In genomic region chr5:170070556-170071412, GRCh38 we compare ENCODE assay signal across 9 cellular contexts. TPM values are rescaled to one million over a fixed set of nuclear protein-coding genes. Genes with fewer than 3 reads are reported as not detected.
A peak's percentile ranks its signal among the peaks of the same experiment; 100 is the strongest.
DNase-seq lines count a peak whose midpoint lies in the region; ATAC-seq and TF ChIP-seq lines count a peak whose summit lies in the region.
"Had no signal": no experiment of that assay in that cellular context is flagged by ENCODE, and none has a peak within 500 bp of the region (broad histone marks: within the 10 kb centered on the region; RNA-seq: fewer than 3 reads in every experiment).

No MANE protein-coding gene starts in this region.

- H3K4me1 Mint-ChIP-seq in activated CD8-positive, alpha-beta T cell treated with anti-CD3 and anti-CD28 coated beads for 36 hours (ENCODE audit: low read depth): no peaks in the 10 kb centered on the region
- H3K4me1 Mint-ChIP-seq: central memory CD8-positive, alpha-beta T cell had no signal

- DNase-seq in AG08395 (ENCODE audit: low spot score) (peak; percentile 66), GM23248 (peak; percentile 77), hepatocyte (ENCODE audit: low spot score) (peak; percentile 72), NCI-H748 (lab: John Stamatoyannopoulos, UW; ENCODE audit: unreplicated experiment) (no peak), ACHN (no peak)
- DNase-seq in activated CD8-positive, alpha-beta T cell treated with anti-CD3 and anti-CD28 coated beads for 36 hours: peak; percentile 42
- DNase-seq in stimulated activated CD8-positive, alpha-beta memory T cell treated with anti-CD3 and anti-CD28 coated beads, Interleukin-2, amount 100 ng/mL, for 48 hours (ENCODE audit: low read depth in 2 of 2): peak; percentile 10 to 17

- H3K27me3 ChIP-seq in GM23248 (replicated peaks; ENCODE audit: insufficient read depth): no peaks in the 10 kb centered on the region
- H3K27me3 ChIP-seq in hepatocyte: peaks cover 6% of the 10 kb centered on the region

- H3K27ac ChIP-seq in GM23248 (no peak overlapping the region), hepatocyte (no peak overlapping the region)

- CTCF ChIA-PET in activated CD8-positive, alpha-beta T cell treated with anti-CD3 and anti-CD28 coated beads for 36 hours (lab: Charles Lee): interaction anchor here (0.5 to 2.3 kb wide), 17 partner anchors 8 to 386 kb away, joined by 3 to 14 read pairs (median 3); no protein-coding TSS in a partner anchor

- H3K79me2 ChIP-seq in GM23248 (ENCODE audit: insufficient read depth): no peaks in the 10 kb centered on the region
- H3K79me2 ChIP-seq in hepatocyte: no peaks in the 10 kb centered on the region

- no peaks in the 10 kb centered on the region for H3K9me3 ChIP-seq in GM23248 (ENCODE audit: low read depth)
- no peaks in the 10 kb centered on the region for H3K9me3 ChIP-seq in hepatocyte (ENCODE audit: low read depth)

- H3K9me2 ChIP-seq in GM23248 (ENCODE audit: insufficient read depth) (no peaks in the 10 kb centered on the region), hepatocyte (replicated peaks; ENCODE audit: insufficient read depth) (no peaks in the 10 kb centered on the region)

- H2AFZ ChIP-seq in GM23248 (peak overlapping the region; percentile 60), hepatocyte (no peak overlapping the region)

- peaks cover 59% of the 10 kb centered on the region for H3K36me3 Mint-ChIP-seq in activated CD8-positive, alpha-beta T cell treated with anti-CD3 and anti-CD28 coated beads for 36 hours (ENCODE audit: low read depth)

- no peaks in the 10 kb centered on the region for H3K9me3 Mint-ChIP-seq in activated CD8-positive, alpha-beta T cell treated with anti-CD3 and anti-CD28 coated beads for 36 hours
- H3K9me3 Mint-ChIP-seq: central memory CD8-positive, alpha-beta T cell had no signal

- H3K36me3 ChIP-seq in GM23248 (ENCODE audit: low read depth) (no peaks in the 10 kb centered on the region), hepatocyte (replicated peaks; ENCODE audit: insufficient read depth, low read depth) (no peaks in the 10 kb centered on the region)

- no peaks in the 10 kb centered on the region for H4K20me1 ChIP-seq in GM23248 (ENCODE audit: insufficient read depth)
- H4K20me1 ChIP-seq in hepatocyte (ENCODE audit: insufficient read depth, poor library complexity, severe bottlenecking): no peaks in the 10 kb centered on the region

- H3K27me3 Mint-ChIP-seq in activated CD8-positive, alpha-beta T cell treated with anti-CD3 and anti-CD28 coated beads for 36 hours: no peaks in the 10 kb centered on the region
- H3K27me3 Mint-ChIP-seq: central memory CD8-positive, alpha-beta T cell had no signal

- ATAC-seq in activated CD8-positive, alpha-beta T cell treated with anti-CD3 and anti-CD28 coated beads for 36 hours: no peak
- ATAC-seq in GM18873 (IDR thresholded peaks at IDR 0.05; ENCODE audit: low FRiP score, unreplicated experiment): no peak

- no peak overlapping the region for H3K27ac Mint-ChIP-seq in activated CD8-positive, alpha-beta T cell treated with anti-CD3 and anti-CD28 coated beads for 36 hours

- H3K4me2 ChIP-seq in GM23248 (ENCODE audit: unreplicated experiment) (no peak overlapping the region), hepatocyte (no peak overlapping the region)

- no peak overlapping the region for H3K4me3 Mint-ChIP-seq in activated CD8-positive, alpha-beta T cell treated with anti-CD3 and anti-CD28 coated beads for 36 hours
- H3K4me3 Mint-ChIP-seq: central memory CD8-positive, alpha-beta T cell had no signal

- 22 to 24% methylated on average over 14 of the region's 14 CpGs for WGBS in GM23248 (ENCODE audit: low coverage in 1 of 2, low lambda C conversion rate in 2 of 2, missing lambda C conversion rate in 2 of 2), 2 experiments
- 36% methylated on average over 14 of the region's 14 CpGs for WGBS in hepatocyte (ENCODE audit: low lambda C conversion rate, missing lambda C conversion rate)

- in situ Hi-C loops in GM23248 (cut with MboI): no loop called here
- in situ Hi-C loops in ACHN (cut with HindIII; ENCODE audit: low pct_ligation_motif_present, low pct_unique_long_range_greater_than_20kb, low sequenced_read_pairs): no loop called here

- intact Hi-C loops in activated CD8-positive, alpha-beta T cell treated with anti-CD3 and anti-CD28 coated beads for 36 hours (cut with micrococcal nuclease): no loop called here

- H3K4me3 ChIP-seq in GM23248 (no peak overlapping the region), hepatocyte (no peak overlapping the region)

- peak; percentile 70 for TF ChIP-seq CTCF in activated CD8-positive, alpha-beta T cell treated with anti-CD3 and anti-CD28 coated beads for 36 hours (IDR thresholded peaks at IDR 0.05)
- TF ChIP-seq CTCF in hepatocyte (IDR thresholded peaks at IDR 0.05; ENCODE audit: poor library complexity): peak; percentile 77

- H3K4me1 ChIP-seq in GM23248 (ENCODE audit: insufficient read depth): no peaks in the 10 kb centered on the region
- no peaks in the 10 kb centered on the region for H3K4me1 ChIP-seq in hepatocyte (ENCODE audit: insufficient read depth)

- no peak overlapping the region for H3K9ac ChIP-seq in GM23248

- POLR2A ChIA-PET in activated CD8-positive, alpha-beta T cell treated with anti-CD3 and anti-CD28 coated beads for 36 hours (lab: Charles Lee): no interaction called here

- no peaks in the 10 kb centered on the region for H3F3A ChIP-seq in GM23248 (ENCODE audit: insufficient read depth)

RNA-seq across cellular contexts. Expression of gene FOXI1, which starts 34.9 kb away (rescaled TPM):
- total RNA-seq in GM23248 (2014; rRNA removed; shearing (Covaris generic)): not detected in 2 replicates
- not detected in 2 replicates for polyA plus RNA-seq in GM23248 (2016; fragmentation: Nextera tagmentation; extraction: Ambion mirVana)
- total RNA-seq in activated CD8-positive, alpha-beta T cell treated with anti-CD3 and anti-CD28 coated beads for 36 hours: not detected
- not detected in 2 replicates for total RNA-seq in hepatocyte
- polyA plus RNA-seq in hepatocyte: not detected in 2 replicates

Comparison
In these comparisons a context has a peak if more than half of its experiments do, and no peak if none do; other contexts are left out.
1. DNase-seq: peak in AG08395 (single experiment), GM23248 (single experiment), activated CD8-positive, alpha-beta T cell treated with anti-CD3 and anti-CD28 coated beads for 36 hours (single experiment), hepatocyte (single experiment) and stimulated activated CD8-positive, alpha-beta memory T cell treated with anti-CD3 and anti-CD28 coated beads, Interleukin-2, amount 100 ng/mL, for 48 hours (2 of 2); none in NCI-H748 (single experiment) and ACHN (single experiment).